ENCODE assay signal across 1 cellular context in the genomic region with DNA sequence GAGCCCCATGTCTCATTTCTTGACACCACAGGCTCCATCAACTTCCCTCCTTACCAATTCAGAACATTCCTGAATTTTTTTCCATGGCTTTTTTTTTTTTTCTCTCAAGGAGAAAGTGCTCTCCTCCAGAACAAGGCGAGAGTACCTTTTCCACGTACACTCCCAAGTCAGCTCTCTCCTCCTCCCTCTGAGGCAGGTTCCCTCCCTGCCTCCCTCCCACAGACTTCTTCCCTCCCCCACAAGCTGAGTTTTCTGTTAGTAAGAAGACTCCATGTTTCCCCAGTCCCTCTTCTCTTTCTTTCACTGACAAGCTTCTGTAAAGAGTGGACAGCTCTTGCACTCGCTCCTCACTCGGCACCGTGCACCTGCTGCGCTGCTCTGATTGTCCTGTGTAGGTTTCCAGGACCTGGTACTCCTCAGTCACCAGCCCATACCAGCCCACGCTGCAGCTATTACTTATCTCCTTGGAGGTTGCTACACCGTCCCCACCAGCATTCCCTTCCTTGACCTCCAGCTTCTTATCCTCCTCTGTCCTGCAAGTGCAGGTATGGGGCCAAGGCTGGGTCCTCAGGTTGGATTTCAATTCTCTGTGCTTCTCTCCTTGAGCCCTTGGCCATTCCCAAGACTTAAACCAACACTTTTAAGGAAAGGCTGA.
TF ChIP-seq lines count a peak whose summit lies in the region.

No MANE protein-coding gene starts in this region.

TF ChIP-seq in HepG2, 621 proteins besides CTCF, POLR2A, EP300 and RAD21 (continued from another document):
- TF ChIP-seq, protein P1, sequence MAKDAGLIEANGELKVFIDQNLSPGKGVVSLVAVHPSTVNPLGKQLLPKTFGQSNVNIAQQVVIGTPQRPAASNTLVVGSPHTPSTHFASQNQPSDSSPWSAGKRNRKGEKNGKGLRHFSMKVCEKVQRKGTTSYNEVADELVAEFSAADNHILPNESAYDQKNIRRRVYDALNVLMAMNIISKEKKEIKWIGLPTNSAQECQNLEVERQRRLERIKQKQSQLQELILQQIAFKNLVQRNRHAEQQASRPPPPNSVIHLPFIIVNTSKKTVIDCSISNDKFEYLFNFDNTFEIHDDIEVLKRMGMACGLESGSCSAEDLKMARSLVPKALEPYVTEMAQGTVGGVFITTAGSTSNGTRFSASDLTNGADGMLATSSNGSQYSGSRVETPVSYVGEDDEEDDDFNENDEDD (CRISPR knock-in tag; IDR thresholded peaks at IDR 0.05; ENCODE audit: borderline replicate concordance) = no peak
- TF ChIP-seq ZNF614 (CRISPR knock-in tag; IDR thresholded peaks at IDR 0.05; ENCODE audit: borderline replicate concordance) (no peak), TEAD2 (CRISPR knock-in tag; IDR thresholded peaks at IDR 0.05) (no peak), KLF13 (CRISPR knock-in tag; IDR thresholded peaks at IDR 0.05) (no peak)
- TF ChIP-seq, protein P2, sequence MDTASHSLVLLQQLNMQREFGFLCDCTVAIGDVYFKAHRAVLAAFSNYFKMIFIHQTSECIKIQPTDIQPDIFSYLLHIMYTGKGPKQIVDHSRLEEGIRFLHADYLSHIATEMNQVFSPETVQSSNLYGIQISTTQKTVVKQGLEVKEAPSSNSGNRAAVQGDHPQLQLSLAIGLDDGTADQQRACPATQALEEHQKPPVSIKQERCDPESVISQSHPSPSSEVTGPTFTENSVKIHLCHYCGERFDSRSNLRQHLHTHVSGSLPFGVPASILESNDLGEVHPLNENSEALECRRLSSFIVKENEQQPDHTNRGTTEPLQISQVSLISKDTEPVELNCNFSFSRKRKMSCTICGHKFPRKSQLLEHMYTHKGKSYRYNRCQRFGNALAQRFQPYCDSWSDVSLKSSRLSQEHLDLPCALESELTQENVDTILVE (CRISPR knock-in tag; IDR thresholded peaks at IDR 0.05) = no peak
